ENCODE assay signal across 8 cellular contexts in the genomic region with DNA sequence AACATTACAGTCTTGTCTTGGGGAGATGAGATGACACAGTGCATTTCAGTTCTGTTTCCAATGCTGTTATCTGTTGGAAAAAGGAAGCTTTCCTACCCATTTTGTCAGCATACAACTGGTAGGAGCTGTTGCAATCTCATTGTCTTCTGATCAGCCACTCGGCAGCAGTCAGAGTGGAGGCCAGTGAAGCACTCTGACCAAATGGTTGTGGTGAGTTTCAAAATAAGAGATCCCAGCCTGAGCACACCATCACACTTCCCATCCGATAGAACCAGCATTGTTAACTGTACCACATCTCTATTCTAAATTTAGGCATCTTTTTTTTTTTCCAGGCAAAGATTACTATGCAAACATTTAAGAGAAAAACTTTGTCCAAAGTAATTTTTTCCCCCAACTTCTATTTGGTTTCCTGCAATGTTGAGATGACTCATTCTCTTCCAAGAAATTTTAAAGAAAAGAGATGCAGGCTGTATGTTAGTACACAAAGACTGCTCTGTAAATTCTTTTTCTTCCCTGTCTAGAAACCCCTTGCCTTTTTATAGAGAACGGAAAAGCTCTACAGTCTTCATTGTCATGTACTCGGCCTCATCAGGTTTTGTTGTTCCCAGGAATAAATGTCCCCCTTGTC.
DNase-seq lines count a peak whose midpoint lies in the region; ATAC-seq and TF ChIP-seq lines count a peak whose summit lies in the region.
"Not testable (repeated sequence)": the region's sequence is repeated elsewhere in the genome, so short reads cannot be mapped to it uniquely, and the experiment has no call there.

No MANE protein-coding gene starts in this region.

- peak overlapping the region; percentile 53; the same call in 1 of the 2 replicates for H3K27ac Mint-ChIP-seq in HFFc6
- H3K27ac Mint-ChIP-seq in activated CD8-positive, alpha-beta T cell treated with anti-CD3 and anti-CD28 coated beads for 36 hours: peak overlapping the region; percentile 64

- not testable (repeated sequence) for H3K4me1 Mint-ChIP-seq in HFFc6 (ENCODE audit: low read depth); activated CD8-positive, alpha-beta T cell treated with anti-CD3 and anti-CD28 coated beads for 36 hours (ENCODE audit: low read depth)

- not testable (repeated sequence) for TF ChIP-seq CTCF in HFFc6 (IDR thresholded peaks at IDR 0.05); activated CD8-positive, alpha-beta T cell treated with anti-CD3 and anti-CD28 coated beads for 36 hours (IDR thresholded peaks at IDR 0.05); choroid plexus epithelial cell (conservative IDR thresholded peaks at IDR 0.05; ENCODE audit: low read depth, low read length); heart left ventricle (IDR thresholded peaks at IDR 0.05)

- not testable (repeated sequence) for H3K9me3 ChIP-seq in heart left ventricle

- H3K4me3 ChIP-seq in choroid plexus epithelial cell (ENCODE audit: low read depth, low read length); heart left ventricle: not testable (repeated sequence)

- peak; percentile 15 for DNase-seq in Ammon's horn (ENCODE audit: low spot score)
- peak; percentile 18 for DNase-seq in HFFc6
- peak; percentile 56 for DNase-seq in RPMI7951 (ENCODE audit: low read depth)
- not testable (repeated sequence) for DNase-seq in activated CD8-positive, alpha-beta T cell treated with anti-CD3 and anti-CD28 coated beads for 36 hours; heart left ventricle
- peak; percentile 68 for DNase-seq in choroid plexus epithelial cell (ENCODE audit: low read depth)
- DNase-seq in middle frontal gyrus (ENCODE audit: extremely low spot score, low spot score): peak; percentile 2
- peak; percentile 7 for DNase-seq in superior temporal gyrus (ENCODE audit: extremely low spot score)

- TF ChIP-seq POLR2A in heart left ventricle (IDR thresholded peaks at IDR 0.05): not testable (repeated sequence)

- 40 to 57% (median 43%) methylated on average over 1 to 2 of the region's 4 CpGs; no CpG with 5 or more reads in 1 of the 4 donors for WGBS in heart left ventricle, 4 donors

- H3K36me3 Mint-ChIP-seq in HFFc6 (ENCODE audit: low read depth); activated CD8-positive, alpha-beta T cell treated with anti-CD3 and anti-CD28 coated beads for 36 hours (ENCODE audit: low read depth): not testable (repeated sequence)

- not testable (repeated sequence) for H3K27ac ChIP-seq in heart left ventricle

- ATAC-seq in activated CD8-positive, alpha-beta T cell treated with anti-CD3 and anti-CD28 coated beads for 36 hours: peak; percentile 19
- peak; percentile 16 to 71 (median 56) for ATAC-seq in heart left ventricle

- H3K36me3 ChIP-seq in heart left ventricle: not testable (repeated sequence)

- not testable (repeated sequence) for H3K4me1 ChIP-seq in heart left ventricle

- not testable (repeated sequence) for H3K4me3 Mint-ChIP-seq in HFFc6; activated CD8-positive, alpha-beta T cell treated with anti-CD3 and anti-CD28 coated beads for 36 hours

- not testable (repeated sequence) for H3K27me3 ChIP-seq in heart left ventricle

- not testable (repeated sequence) for H3K27me3 Mint-ChIP-seq in HFFc6 (ENCODE audit: insufficient read depth); activated CD8-positive, alpha-beta T cell treated with anti-CD3 and anti-CD28 coated beads for 36 hours

- H3K9me3 Mint-ChIP-seq in HFFc6; activated CD8-positive, alpha-beta T cell treated with anti-CD3 and anti-CD28 coated beads for 36 hours: not testable (repeated sequence)

- POLR2A ChIA-PET in activated CD8-positive, alpha-beta T cell treated with anti-CD3 and anti-CD28 coated beads for 36 hours (lab: Charles Lee): not testable (repeated sequence)

- intact Hi-C loops in activated CD8-positive, alpha-beta T cell treated with anti-CD3 and anti-CD28 coated beads for 36 hours (cut with micrococcal nuclease); heart left ventricle (cut with DNase I): not testable (repeated sequence)

- CTCF ChIA-PET in activated CD8-positive, alpha-beta T cell treated with anti-CD3 and anti-CD28 coated beads for 36 hours (lab: Charles Lee): not testable (repeated sequence)
